ENCODE assay signal across 1 cellular context in genomic region chr2:58081000-58081399, GRCh38.
A peak's percentile ranks its signal among the peaks of the same experiment; 100 is the strongest.
TF ChIP-seq lines count a peak whose summit lies in the region.

No MANE protein-coding gene starts in this region.

TF ChIP-seq in SK-N-SH treated with all-trans-retinoic acid at 6 μM for 48 hours, 23 proteins besides CTCF, POLR2A, EP300 and RAD21 (continued from another document):
- TF ChIP-seq TSHZ2 (CRISPR knock-in tag; IDR thresholded peaks at IDR 0.05) = peak; percentile 78; the same call in 1 of the 2 replicates
- no peak for TF ChIP-seq ARNTL (CRISPR knock-in tag; IDR thresholded peaks at IDR 0.05; ENCODE audit: borderline replicate concordance, low read depth)
- TF ChIP-seq TCF4 (CRISPR knock-in tag; IDR thresholded peaks at IDR 0.05; ENCODE audit: borderline replicate concordance) = peak; percentile 56
- no peak for TF ChIP-seq CSRNP3 (CRISPR knock-in tag; IDR thresholded peaks at IDR 0.05)
